Comparison of ENCODE assay signal across 24 cellular contexts in the genomic region with DNA sequence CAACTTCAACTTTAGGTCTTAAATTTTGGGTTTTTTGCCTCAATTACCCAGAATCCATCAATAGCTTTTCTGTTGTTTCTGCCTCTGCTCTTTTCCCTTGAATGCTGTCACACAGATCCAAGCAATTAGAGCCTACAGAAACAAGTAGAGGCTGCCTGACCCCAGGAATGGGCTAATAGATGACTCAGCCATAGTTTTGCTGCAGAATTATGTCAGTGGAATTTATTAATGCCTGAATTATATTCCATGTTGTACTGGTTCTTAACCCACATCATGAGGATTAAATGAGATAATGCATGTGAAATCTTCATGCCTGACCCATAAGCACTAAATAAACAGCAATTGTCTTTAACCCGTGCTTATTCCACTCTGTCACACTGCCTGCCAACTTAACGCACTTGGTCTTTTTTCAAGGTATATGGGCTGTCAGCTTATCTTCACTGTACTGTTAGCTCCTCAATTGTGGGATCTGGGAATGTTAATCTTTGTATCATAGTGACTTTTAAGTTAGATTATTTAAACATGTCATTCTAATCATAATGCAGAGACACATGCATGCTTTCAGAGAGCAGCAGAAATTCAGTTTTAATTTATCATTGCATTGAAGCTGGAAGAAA.
A peak's percentile ranks its signal among the peaks of the same experiment; 100 is the strongest.
DNase-seq lines count a peak whose midpoint lies in the region; ATAC-seq lines count a peak whose summit lies in the region.
"Had no signal": no experiment of that assay in that cellular context is flagged by ENCODE, and none has a peak within 500 bp of the region (broad histone marks: within the 10 kb centered on the region; RNA-seq: fewer than 3 reads in every experiment).

No MANE protein-coding gene starts in this region.

- H2BK15ac ChIP-seq in mesenchymal stem cell (ENCODE audit: low read depth, poor library complexity, severe bottlenecking), result no peak overlapping the region

- no peak overlapping the region for H2BK5ac ChIP-seq in mesenchymal stem cell (ENCODE audit: low read depth, low read length, poor library complexity, severe bottlenecking)

- H2AFZ ChIP-seq in mesenchymal stem cell (ENCODE audit: low read depth, low read length), result no peak overlapping the region

- no peak overlapping the region for H3K4me2 ChIP-seq in mesenchymal stem cell (ENCODE audit: low read length, poor library complexity, severe bottlenecking)

- ATAC-seq in esophagus mucosa (peak; percentile 51), HG03571 (IDR thresholded peaks at IDR 0.05; ENCODE audit: unreplicated experiment) (no peak)
- ATAC-seq: left lung, psoas muscle had no signal

- H2BK12ac ChIP-seq in mesenchymal stem cell (ENCODE audit: low read length in 2 of 2), result no peak overlapping the region

- H3K23ac ChIP-seq in mesenchymal stem cell (ENCODE audit: low read length in 2 of 2), result no peak overlapping the region

- no peak overlapping the region for H4K8ac ChIP-seq in mesenchymal stem cell (ENCODE audit: low read length)

- peaks cover 10% of the 10 kb centered on the region for H3K79me1 ChIP-seq in mesenchymal stem cell (replicated peaks; ENCODE audit: low read length, poor library complexity, severe bottlenecking)

- no peaks in the 10 kb centered on the region for H3K9me3 ChIP-seq in mesenchymal stem cell (ENCODE audit: control insufficient read depth, low read length)
- H3K9me3 ChIP-seq: left lung, psoas muscle had no signal

- H3K18ac ChIP-seq in mesenchymal stem cell (ENCODE audit: low read depth in 1 of 2, low read length in 2 of 2), result no peak overlapping the region

- no peaks in the 10 kb centered on the region for H3K27me3 ChIP-seq in mesenchymal stem cell (ENCODE audit: control insufficient read depth in 1 of 2, insufficient read depth in 1 of 2, low read length in 2 of 2)
- H3K27me3 ChIP-seq: left lung had no signal

- no CpG with 5 or more reads among the region's 2 CpGs for WGBS in mesenchymal stem cell

- no peak overlapping the region for H3K4me3 ChIP-seq in mesenchymal stem cell (ENCODE audit: insufficient read depth in 1 of 2, low read depth in 1 of 2, low read length in 2 of 2)
- H3K4me3 ChIP-seq: left lung, psoas muscle had no signal

- H3K14ac ChIP-seq in mesenchymal stem cell (ENCODE audit: low read length in 2 of 2), result no peak overlapping the region

- no peaks in the 10 kb centered on the region for H3K36me3 ChIP-seq in mesenchymal stem cell (ENCODE audit: control insufficient read depth in 1 of 2, insufficient read depth in 2 of 2, low read depth in 1 of 2, low read length in 2 of 2)
- H3K36me3 ChIP-seq: left lung had no signal

- H3K27ac ChIP-seq in mesenchymal stem cell (ENCODE audit: low read length, poor library complexity, severe bottlenecking), result no peak overlapping the region
- H3K27ac ChIP-seq: left lung, psoas muscle, VCaP had no signal

- no peaks in the 10 kb centered on the region for H3K4me1 ChIP-seq in mesenchymal stem cell (ENCODE audit: control insufficient read depth, insufficient read depth, low read depth, low read length)
- H3K4me1 ChIP-seq: psoas muscle had no signal

- no peak overlapping the region for H2BK120ac ChIP-seq in mesenchymal stem cell (ENCODE audit: low read depth, low read length)

- no peak overlapping the region for H3K9ac ChIP-seq in mesenchymal stem cell (ENCODE audit: low read length)

- H3K4ac ChIP-seq in mesenchymal stem cell (ENCODE audit: low read depth in 1 of 2, low read length in 2 of 2), result no peak overlapping the region

- no peak overlapping the region for H2AK5ac ChIP-seq in mesenchymal stem cell (ENCODE audit: low read length, severe bottlenecking)

- H4K91ac ChIP-seq in mesenchymal stem cell (ENCODE audit: low read length), result no peak overlapping the region

- DNase-seq in EL (peak; percentile 67), RPMI7951 (ENCODE audit: low read depth) (peak; percentile 34), mesenchymal stem cell (peak; percentile 56), NCI-H2081 treated with DMSO at 0.1 percent for 48 hours (lab: John Stamatoyannopoulos, UW) (no peak), NCI-H2171 treated with DMSO at 0.1 percent for 48 hours (lab: John Stamatoyannopoulos, UW) (no peak)
- no peak for DNase-seq in central memory CD4-positive, alpha-beta T cell
- DNase-seq: activated CD4-positive, alpha-beta T cell treated with anti-CD3 and anti-CD28 coated beads, Interleukin-2, amount 50 U/mL, for 1 hour; activated CD8-positive, alpha-beta memory T cell treated with anti-CD3 and anti-CD28 coated beads, Interleukin-2, amount 50 U/mL, for 4 hours; CD4-positive, alpha-beta T cell; cerebellar nuclear complex; DMS153; effector memory CD4-positive, alpha-beta T cell; foreskin melanocyte; Kasumi-1; left lung; NCI-H1105 treated with DMSO at 0.1 percent for 48 hours; NCI-H2171; NCI-H748 treated with DMSO at 0.1 percent for 48 hours; psoas muscle; substantia nigra; T-helper 2 cell had no signal

Comparison
In these comparisons a context has a peak if more than half of its experiments do, and no peak if none do; other contexts are left out.
1. DNase-seq: peak in EL (single experiment), RPMI7951 (single experiment) and mesenchymal stem cell (single experiment); none in NCI-H2081 treated with DMSO at 0.1 percent for 48 hours (single experiment), NCI-H2171 treated with DMSO at 0.1 percent for 48 hours (single experiment) and central memory CD4-positive, alpha-beta T cell (single experiment).